In the genomic region with DNA sequence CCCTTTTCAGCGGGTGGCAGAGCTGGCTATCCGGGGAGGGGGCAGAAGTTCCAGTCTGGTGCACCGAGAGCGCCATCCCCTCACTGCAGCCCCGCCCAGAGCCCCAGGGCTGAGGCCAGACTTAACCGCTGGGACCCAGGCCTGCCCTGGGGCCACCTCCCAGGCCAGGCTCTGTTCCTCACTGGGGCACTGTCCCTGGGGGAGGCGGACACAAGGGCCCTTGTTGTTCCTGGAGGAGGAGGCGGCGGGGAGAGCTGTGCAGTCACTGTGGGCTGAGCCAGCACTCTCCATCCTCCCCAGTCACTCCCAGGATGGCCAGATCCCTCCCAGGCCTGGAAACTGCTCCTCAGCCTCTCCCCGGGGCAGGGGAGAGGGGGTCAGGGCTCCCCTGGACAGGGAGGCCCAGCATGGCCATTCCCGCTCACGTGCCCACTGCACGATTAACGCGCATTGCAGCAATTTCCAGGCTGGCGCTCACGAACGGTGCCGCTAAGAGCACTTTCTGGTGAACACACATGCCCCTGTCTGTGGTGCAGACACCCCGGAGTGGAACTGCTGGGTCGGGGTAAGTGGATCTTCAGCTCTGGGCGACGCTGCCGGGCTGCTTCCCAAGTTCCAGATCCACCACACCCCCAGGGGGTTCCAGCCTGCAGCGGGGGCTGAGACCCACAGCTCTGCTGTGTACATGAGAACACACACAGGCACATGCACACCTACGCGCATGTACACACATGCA, we compare ENCODE assay signal across 18 cellular contexts.
DNase-seq lines count a peak whose midpoint lies in the region; ATAC-seq and TF ChIP-seq lines count a peak whose summit lies in the region.
"Had no signal": no experiment of that assay in that cellular context is flagged by ENCODE, and none has a peak within 500 bp of the region (broad histone marks: within the 10 kb centered on the region; RNA-seq: fewer than 3 reads in every experiment).

No MANE protein-coding gene starts in this region.

- H2AK5ac ChIP-seq in neuronal stem cell (ENCODE audit: low read depth, low read length): peak overlapping the region; percentile 95

- peak overlapping the region; percentile 78 for H2AFZ ChIP-seq in neuronal stem cell (ENCODE audit: low read length)

- H3K4me2 ChIP-seq in neuronal stem cell (ENCODE audit: insufficient read depth, low read length, poor library complexity, severe bottlenecking): no peak overlapping the region

- H2BK12ac ChIP-seq in neuronal stem cell (ENCODE audit: low read length): peak overlapping the region; percentile 94

- WGBS in neuronal stem cell (ENCODE audit: extremely low coverage in 2 of 2, insufficient read length in 2 of 2, insufficient replicate concordance in 1 of 2), 2 donors: no CpG with 5 or more reads among the region's 27 CpGs
- 41 to 57% methylated on average over 15 to 24 of the region's 27 CpGs for WGBS in tibial nerve, 2 donors

- H2BK120ac ChIP-seq in neuronal stem cell (ENCODE audit: low read depth, low read length): peak overlapping the region; percentile 11

- peak overlapping the region; percentile 69 for H4K91ac ChIP-seq in neuronal stem cell (ENCODE audit: low read depth, low read length, poor library complexity)

- peak overlapping the region; percentile 83 for H3K23ac ChIP-seq in neuronal stem cell (ENCODE audit: low read depth, low read length, poor library complexity)

- H3K4me1 ChIP-seq in neuronal stem cell (ENCODE audit: control insufficient read depth in 2 of 2, insufficient read depth in 1 of 2, low read depth in 1 of 2, low read length in 2 of 2): peaks cover 19 to 32% of the 10 kb centered on the region in 2 donors
- peaks cover 0 to 73% (median 18%) of the 10 kb centered on the region in 4 donors for H3K4me1 ChIP-seq in tibial nerve
- H3K4me1 ChIP-seq: SJSA1 had no signal

- no peak for TF ChIP-seq EP300 in tibial nerve (IDR thresholded peaks at IDR 0.05)

- H3K36me3 ChIP-seq in neuronal stem cell (replicated peaks in 1 of 2; ENCODE audit: control insufficient read depth in 2 of 2, insufficient read depth in 2 of 2, low read length in 2 of 2) (peaks cover 0 to 2% of the 10 kb centered on the region in 2 donors), tibial nerve (no peaks in the 10 kb centered on the region)
- H3K36me3 ChIP-seq: heart right ventricle, SJSA1, upper lobe of left lung had no signal

- no peak for ATAC-seq in GM21786 (IDR thresholded peaks at IDR 0.05; ENCODE audit: unreplicated experiment)
- ATAC-seq in HG02870 (IDR thresholded peaks at IDR 0.05; ENCODE audit: unreplicated experiment): no peak
- ATAC-seq: activated CD8-positive, alpha-beta memory T cell treated with anti-CD3 and anti-CD28 coated beads, Interleukin-2, amount 10 ng/mL, durations not matched to agents 7 days and 5 days; stimulated activated naive B cell treated with anti-CD40 and anti-IgM and Interleukin-4, amounts not matched to agents 10 μg/mL and 1 μg/mL and 100 μg/mL, for 72 hours; T-helper 17 cell had no signal

- H3K4me3 ChIP-seq in neuronal stem cell (ENCODE audit: low read length in 2 of 2): peak overlapping the region in 1 of 2 donors; percentile 60
- peak overlapping the region in 1 of 4 donors; percentile 28 for H3K4me3 ChIP-seq in tibial nerve
- no peak overlapping the region for H3K4me3 ChIP-seq in foreskin fibroblast (ENCODE audit: low read depth in 1 of 2, low read length in 2 of 2)
- H3K4me3 ChIP-seq: heart right ventricle, lung, SJSA1, upper lobe of left lung had no signal

- DNase-seq in RWPE1 (ENCODE audit: low spot score) (no peak), foreskin melanocyte (peak; percentile 34), neuronal stem cell (ENCODE audit: low spot score) (no peak), tibial nerve (ENCODE audit: low spot score in 2 of 2) (no peak), foreskin fibroblast (no peak)
- DNase-seq: activated CD4-positive, alpha-beta T cell treated with anti-CD3 and anti-CD28 coated beads, Interleukin-2, amount 10 ng/mL, durations not matched to agents 24 days and 14 days; activated CD8-positive, alpha-beta memory T cell treated with anti-CD3 and anti-CD28 coated beads, Interleukin-2, amount 10 ng/mL, durations not matched to agents 7 days and 5 days; EL; heart right ventricle; immature natural killer cell; stimulated activated CD4-positive, alpha-beta T cell treated with anti-CD3 and anti-CD28 coated beads, Interleukin-1b, Interleukin-23, amount 100 ng/mL, for 48 hours; stimulated activated naive B cell treated with anti-CD40 and anti-IgM and Interleukin-4, amounts not matched to agents 10 μg/mL and 1 μg/mL and 100 μg/mL, for 72 hours; T-helper 17 cell; upper lobe of left lung had no signal

- TF ChIP-seq CTCF in RWPE1 (conservative IDR thresholded peaks at IDR 0.05; ENCODE audit: low read depth): no peak
- TF ChIP-seq CTCF in tibial nerve (IDR thresholded peaks at IDR 0.05): no peak
- TF ChIP-seq CTCF in foreskin fibroblast (IDR thresholded peaks at IDR 0.05; ENCODE audit: low read depth, low read length): no peak

- H3K27ac ChIP-seq in RWPE1 (peak overlapping the region; percentile 64), neuronal stem cell (replicated peaks; ENCODE audit: low read length) (peak overlapping the region; percentile 20), tibial nerve (peak overlapping the region; percentile 4 to 81 (median 58))
- H3K27ac ChIP-seq: heart right ventricle, SJSA1, upper lobe of left lung had no signal

- POLR2A ChIA-PET in RWPE1 (lab: Yijun Ruan, JAX; ENCODE audit: low non-redundant PET): no interaction called here

- H3K4ac ChIP-seq in neuronal stem cell (ENCODE audit: low read length): peak overlapping the region; percentile 56

- CTCF ChIA-PET in RWPE1 (lab: Yijun Ruan, JAX): interaction anchor here (0.6 to 0.8 kb wide), 2 partner anchors 355 to 517 kb away, joined by 3 to 4 read pairs; no protein-coding TSS in a partner anchor

- H4K8ac ChIP-seq in neuronal stem cell (ENCODE audit: low read depth, low read length): peak overlapping the region; percentile 68

- H3K9me3 ChIP-seq in neuronal stem cell (replicated peaks in 1 of 2; ENCODE audit: control insufficient read depth in 2 of 2, insufficient read depth in 1 of 2, low read depth in 1 of 2, low read length in 2 of 2) (peaks cover 0 to 2% of the 10 kb centered on the region in 2 donors), tibial nerve (no peaks in the 10 kb centered on the region)
- H3K9me3 ChIP-seq: heart right ventricle, SJSA1, upper lobe of left lung had no signal

- peak overlapping the region; percentile 93 for H3K18ac ChIP-seq in neuronal stem cell (ENCODE audit: low read length)

- H3K14ac ChIP-seq in neuronal stem cell (ENCODE audit: low read length): peak overlapping the region; percentile 98

- peak overlapping the region; percentile 16 for H2BK5ac ChIP-seq in neuronal stem cell (ENCODE audit: low read length)

- no peak for TF ChIP-seq POLR2A in tibial nerve (IDR thresholded peaks at IDR 0.05)

- peak overlapping the region; percentile 89 for H3K9ac ChIP-seq in neuronal stem cell (ENCODE audit: low read depth, low read length, poor library complexity)

- no peaks in the 10 kb centered on the region for H3K79me1 ChIP-seq in neuronal stem cell (ENCODE audit: low read depth, low read length)

- H3K27me3 ChIP-seq in neuronal stem cell (ENCODE audit: control insufficient read depth in 3 of 3, insufficient read depth in 3 of 3, low read depth in 1 of 3, low read length in 3 of 3) (no peaks in the 10 kb centered on the region), tibial nerve (no peaks in the 10 kb centered on the region)
- H3K27me3 ChIP-seq: upper lobe of left lung had no signal

- peak overlapping the region; percentile 25 for H2BK15ac ChIP-seq in neuronal stem cell (ENCODE audit: low read length)
